23 cellular contexts compared by ENCODE assay signal in the genomic region with DNA sequence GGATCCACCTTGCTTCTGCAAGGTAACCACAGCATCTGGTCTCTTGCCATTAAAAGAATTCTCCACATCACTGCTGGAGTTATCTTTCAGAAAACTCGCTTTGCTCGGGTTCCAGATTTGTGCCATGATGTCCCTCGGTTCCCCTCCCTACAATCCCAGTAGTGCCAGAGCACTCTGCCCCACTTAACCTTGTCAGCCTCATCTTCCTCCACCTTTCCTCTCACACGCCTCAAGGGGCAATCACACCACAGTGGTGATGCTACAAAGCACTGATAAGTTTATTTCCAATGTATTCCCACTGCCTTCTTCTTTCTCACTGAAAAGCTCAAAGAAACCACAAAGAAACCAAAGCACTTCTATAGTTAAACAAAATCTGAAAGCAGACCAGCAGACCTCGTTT. TPM values are rescaled to one million over a fixed set of nuclear protein-coding genes. Genes with fewer than 3 reads are reported as not detected.
A peak's percentile ranks its signal among the peaks of the same experiment; 100 is the strongest.
DNase-seq lines count a peak whose midpoint lies in the region; ATAC-seq and TF ChIP-seq lines count a peak whose summit lies in the region.
"Had no signal": no experiment of that assay in that cellular context is flagged by ENCODE, and none has a peak within 500 bp of the region (broad histone marks: within the 10 kb centered on the region; RNA-seq: fewer than 3 reads in every experiment).

No MANE protein-coding gene starts in this region.

- H3K27me3 ChIP-seq in right cardiac atrium (ENCODE audit: control insufficient read depth, insufficient read depth) (no peaks in the 10 kb centered on the region), left ventricle myocardium inferior (ENCODE audit: low read depth) (no peaks in the 10 kb centered on the region)
- H3K27me3 ChIP-seq: MG63 had no signal

- no peaks in the 10 kb centered on the region for H3K27me3 Mint-ChIP-seq in activated CD4-positive, alpha-beta T cell treated with anti-CD3 and anti-CD28 coated beads for 36 hours
- H3K27me3 Mint-ChIP-seq: B cell had no signal

- H3K27ac ChIP-seq in right cardiac atrium (ENCODE audit: low read length) (no peak overlapping the region), left ventricle myocardium inferior (replicated peaks) (no peak overlapping the region), mesodermal cell (ENCODE audit: low read depth, low read length, severe bottlenecking) (peak overlapping the region; percentile 64)
- H3K27ac ChIP-seq: 22Rv1, GM23248, PC-9 had no signal

- H3K36me3 Mint-ChIP-seq in activated CD4-positive, alpha-beta T cell treated with anti-CD3 and anti-CD28 coated beads for 36 hours (ENCODE audit: low read depth) = peaks cover 1% of the 10 kb centered on the region

- no peak overlapping the region for H3K4me3 Mint-ChIP-seq in activated CD4-positive, alpha-beta T cell treated with anti-CD3 and anti-CD28 coated beads for 36 hours
- H3K4me3 Mint-ChIP-seq: B cell, H9 had no signal

- H3K27ac Mint-ChIP-seq in activated CD4-positive, alpha-beta T cell treated with anti-CD3 and anti-CD28 coated beads for 36 hours = peak overlapping the region; percentile 6
- H3K27ac Mint-ChIP-seq: B cell had no signal

- ATAC-seq in activated CD4-positive, alpha-beta T cell treated with anti-CD3 and anti-CD28 coated beads for 36 hours = no peak
- ATAC-seq in right cardiac atrium = peak; percentile 67 to 72
- no peak for ATAC-seq in HG02623 (IDR thresholded peaks at IDR 0.05; ENCODE audit: unreplicated experiment)
- no peak for ATAC-seq in GM21786 (IDR thresholded peaks at IDR 0.05; ENCODE audit: unreplicated experiment)

- H3K36me3 ChIP-seq in left ventricle myocardium inferior (no peaks in the 10 kb centered on the region), mesodermal cell (ENCODE audit: control insufficient read depth, insufficient read depth, low read length) (peaks cover 34% of the 10 kb centered on the region)
- H3K36me3 ChIP-seq: MG63 had no signal

- H3K4me3 ChIP-seq in right cardiac atrium (ENCODE audit: low read length) (no peak overlapping the region), left ventricle myocardium inferior (no peak overlapping the region), mesodermal cell (ENCODE audit: extremely low read depth, insufficient read depth, low read length, poor library complexity, severe bottlenecking) (no peak overlapping the region)
- H3K4me3 ChIP-seq: GM23248, MG63, PC-9 had no signal

- no peak for DNase-seq in activated CD4-positive, alpha-beta T cell treated with anti-CD3 and anti-CD28 coated beads for 36 hours
- no peak for DNase-seq in activated CD4-positive, alpha-beta T cell treated with anti-CD3 and anti-CD28 coated beads, Interleukin-2, amount 50 U/mL, for 4 hours
- no peak for DNase-seq in right cardiac atrium
- DNase-seq in left ventricle myocardium inferior = no peak
- no peak for DNase-seq in cortex of kidney (lab: John Stamatoyannopoulos, UW)
- DNase-seq: DMS153, DND-41, GM23248, H9, KG1, MG63, NCI-H1105 treated with DMSO at 0.1 percent for 48 hours, NCI-H146, NCI-H2029, NCI-H446 treated with DMSO at 0.1 percent for 48 hours, NCI-H526 treated with DMSO at 0.1 percent for 48 hours, PC-9, SHP77 had no signal

- intact Hi-C loops in activated CD4-positive, alpha-beta T cell treated with anti-CD3 and anti-CD28 coated beads for 36 hours (cut with DNase I, micrococcal nuclease) = no loop called here
- intact Hi-C loops in right cardiac atrium (cut with DNase I) (no loop called here), left ventricle myocardium inferior (cut with micrococcal nuclease) (no loop called here)

- no peaks in the 10 kb centered on the region for H3K9me3 Mint-ChIP-seq in activated CD4-positive, alpha-beta T cell treated with anti-CD3 and anti-CD28 coated beads for 36 hours (ENCODE audit: low read depth)
- H3K9me3 Mint-ChIP-seq: H9 had no signal

- CTCF ChIA-PET in activated CD4-positive, alpha-beta T cell treated with anti-CD3 and anti-CD28 coated beads for 36 hours (lab: Charles Lee) = no interaction called here

- H3K9me3 ChIP-seq in right cardiac atrium (ENCODE audit: control insufficient read depth, low read length) (no peaks in the 10 kb centered on the region), left ventricle myocardium inferior (replicated peaks) (no peaks in the 10 kb centered on the region), mesodermal cell (ENCODE audit: control insufficient read depth, low read length) (no peaks in the 10 kb centered on the region)
- H3K9me3 ChIP-seq: MG63 had no signal

- no peaks in the 10 kb centered on the region for H3K4me1 Mint-ChIP-seq in activated CD4-positive, alpha-beta T cell treated with anti-CD3 and anti-CD28 coated beads for 36 hours
- H3K4me1 Mint-ChIP-seq: B cell, H9 had no signal

- POLR2A ChIA-PET in activated CD4-positive, alpha-beta T cell treated with anti-CD3 and anti-CD28 coated beads for 36 hours (lab: Charles Lee) = no interaction called here

- no peak for TF ChIP-seq CTCF in left ventricle myocardium inferior (IDR thresholded peaks at IDR 0.05; ENCODE audit: borderline replicate concordance)

- H3K4me1 ChIP-seq in right cardiac atrium (ENCODE audit: control insufficient read depth, insufficient read depth, low read length) (peaks cover 8% of the 10 kb centered on the region), left ventricle myocardium inferior (peaks cover 20% of the 10 kb centered on the region), mesodermal cell (ENCODE audit: control insufficient read depth, insufficient read depth, low read length, poor library complexity, severe bottlenecking) (peaks cover 12% of the 10 kb centered on the region)

- WGBS in right cardiac atrium = 64% methylated on average over 5 of the region's 5 CpGs
- WGBS in mesodermal cell (ENCODE audit: insufficient coverage in 2 of 2), 2 experiments = 100% methylated on average over 4 of the region's 5 CpGs

RNA-seq across cellular contexts. Expression of gene CDRT4, which starts 11.4 kb away (rescaled TPM):
- total RNA-seq in activated CD4-positive, alpha-beta T cell treated with anti-CD3 and anti-CD28 coated beads for 36 hours = 1 to 10 TPM; 1.9 to 3.6 TPM
- total RNA-seq in right cardiac atrium (1 to 10 TPM; 1.4 to 3.6 (median 2.3) TPM), left ventricle myocardium inferior (1.4 TPM)
- 2.7 TPM for polyA plus RNA-seq in right cardiac atrium
- polyA plus RNA-seq in mesodermal cell (2013, experiment 1 of 2) = 8.1 TPM
- polyA plus RNA-seq in mesodermal cell (2013, experiment 2 of 2) = 4.8 TPM

Comparison
In these comparisons a context has a peak if more than half of its experiments do, and no peak if none do; other contexts are left out.
1. ATAC-seq: peak in right cardiac atrium (2 of 2); none in activated CD4-positive, alpha-beta T cell treated with anti-CD3 and anti-CD28 coated beads for 36 hours (single experiment), HG02623 (single experiment) and GM21786 (single experiment).